22 cellular contexts compared by ENCODE assay signal in the genomic region with DNA sequence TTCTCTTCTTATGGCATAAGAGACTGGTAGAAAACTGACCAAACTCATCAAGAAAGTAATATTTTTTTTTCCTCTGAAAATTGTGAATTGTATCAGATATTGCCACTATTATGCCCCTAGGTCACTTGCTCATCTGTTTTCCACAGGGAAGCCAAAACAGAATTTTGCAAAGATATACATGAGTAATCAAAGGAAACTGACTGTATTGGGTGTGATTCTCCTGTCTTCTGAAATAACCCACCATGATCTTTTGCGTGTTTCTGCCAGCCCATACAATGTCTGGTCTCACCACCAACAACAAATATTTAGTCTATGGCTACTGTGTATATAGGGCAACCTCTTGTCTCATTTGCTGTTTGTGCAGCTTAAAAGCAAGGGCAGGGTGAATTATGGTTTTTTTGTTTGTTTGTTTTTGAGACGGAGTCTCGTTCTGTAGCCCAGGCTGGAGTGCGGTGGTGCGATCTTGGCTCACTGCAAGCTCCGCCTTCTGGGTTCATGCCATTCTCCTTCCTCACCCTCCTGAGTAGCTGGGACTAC.
"Had no signal": no experiment of that assay in that cellular context is flagged by ENCODE, and none has a peak within 500 bp of the region (broad histone marks: within the 10 kb centered on the region; RNA-seq: fewer than 3 reads in every experiment).

No MANE protein-coding gene starts in this region.

- H3K4me1 Mint-ChIP-seq: activated naive CD8-positive, alpha-beta T cell treated with anti-CD3 and anti-CD28 coated beads, Interleukin-2, amount 50 U/mL, for 24 hours; stimulated activated memory B cell treated with anti-CD40 and anti-IgM and Interleukin-4, amounts not matched to agents 10 μg/mL and 1 μg/mL and 100 μg/mL, for 72 hours had no signal

- H3K27me3 ChIP-seq: gastrocnemius medialis, heart left ventricle, pancreas, testis had no signal

- H3K9me3 Mint-ChIP-seq: activated CD4-positive, alpha-beta T cell treated with anti-CD3 and anti-CD28 coated beads, Interleukin-2, amount 10 ng/mL, durations not matched to agents 7 days and 5 days; activated naive CD4-positive, alpha-beta T cell treated with anti-CD3 and anti-CD28 coated beads, Interleukin-2, amount 10 ng/mL, durations not matched to agents 7 days and 5 days; activated naive CD8-positive, alpha-beta T cell treated with anti-CD3 and anti-CD28 coated beads, Interleukin-2, amount 50 U/mL, for 24 hours; brain; natural killer cell treated with Interleukin-12 subunit alpha and Interleukin-12 subunit beta and Interleukin-15 and Interleukin-18, amount 100 ng/mL, for 72 hours; stimulated activated memory B cell treated with anti-CD40 and anti-IgM and Interleukin-4, amounts not matched to agents 10 μg/mL and 1 μg/mL and 100 μg/mL, for 72 hours had no signal

- H3K27me3 Mint-ChIP-seq: activated naive CD8-positive, alpha-beta T cell treated with anti-CD3 and anti-CD28 coated beads, Interleukin-2, amount 50 U/mL, for 24 hours had no signal

- H3K27ac ChIP-seq: coronary artery, neutrophil, pancreas, testis had no signal

- ATAC-seq: activated naive CD8-positive, alpha-beta T cell treated with anti-CD3 and anti-CD28 coated beads, Interleukin-2, amount 50 U/mL, for 24 hours; esophagus mucosa; gastrocnemius medialis; heart left ventricle; natural killer cell treated with Interleukin-12 subunit alpha and Interleukin-12 subunit beta and Interleukin-15 and Interleukin-18, amount 100 ng/mL, for 72 hours; pancreas; sciatic nerve; stimulated activated memory B cell treated with anti-CD40 and anti-IgM and Interleukin-4, amounts not matched to agents 10 μg/mL and 1 μg/mL and 100 μg/mL, for 72 hours had no signal

- H3K27ac Mint-ChIP-seq: activated CD4-positive, alpha-beta T cell treated with anti-CD3 and anti-CD28 coated beads, Interleukin-2, amount 10 ng/mL, durations not matched to agents 7 days and 5 days; activated naive CD4-positive, alpha-beta T cell treated with anti-CD3 and anti-CD28 coated beads, Interleukin-2, amount 10 ng/mL, durations not matched to agents 7 days and 5 days; activated naive CD8-positive, alpha-beta T cell treated with anti-CD3 and anti-CD28 coated beads, Interleukin-2, amount 50 U/mL, for 24 hours; brain; natural killer cell treated with Interleukin-12 subunit alpha and Interleukin-12 subunit beta and Interleukin-15 and Interleukin-18, amount 100 ng/mL, for 72 hours; stimulated activated memory B cell treated with anti-CD40 and anti-IgM and Interleukin-4, amounts not matched to agents 10 μg/mL and 1 μg/mL and 100 μg/mL, for 72 hours had no signal

- H3K4me3 Mint-ChIP-seq: activated CD4-positive, alpha-beta T cell treated with anti-CD3 and anti-CD28 coated beads, Interleukin-2, amount 10 ng/mL, durations not matched to agents 7 days and 5 days; activated naive CD4-positive, alpha-beta T cell treated with anti-CD3 and anti-CD28 coated beads, Interleukin-2, amount 10 ng/mL, durations not matched to agents 7 days and 5 days; activated naive CD8-positive, alpha-beta T cell treated with anti-CD3 and anti-CD28 coated beads, Interleukin-2, amount 50 U/mL, for 24 hours; brain; natural killer cell treated with Interleukin-12 subunit alpha and Interleukin-12 subunit beta and Interleukin-15 and Interleukin-18, amount 100 ng/mL, for 72 hours; stimulated activated memory B cell treated with anti-CD40 and anti-IgM and Interleukin-4, amounts not matched to agents 10 μg/mL and 1 μg/mL and 100 μg/mL, for 72 hours had no signal

- H3K9me3 ChIP-seq: gastrocnemius medialis, heart left ventricle, neutrophil, pancreas, testis had no signal

- H3K36me3 Mint-ChIP-seq: activated naive CD4-positive, alpha-beta T cell treated with anti-CD3 and anti-CD28 coated beads, Interleukin-2, amount 10 ng/mL, durations not matched to agents 7 days and 5 days; brain; natural killer cell treated with Interleukin-12 subunit alpha and Interleukin-12 subunit beta and Interleukin-15 and Interleukin-18, amount 100 ng/mL, for 72 hours; stimulated activated memory B cell treated with anti-CD40 and anti-IgM and Interleukin-4, amounts not matched to agents 10 μg/mL and 1 μg/mL and 100 μg/mL, for 72 hours had no signal

- H3K4me3 ChIP-seq: coronary artery, gastrocnemius medialis, heart left ventricle, pancreas, testis had no signal

- H3K36me3 ChIP-seq: gastrocnemius medialis, neutrophil, pancreas had no signal

- DNase-seq: activated CD4-positive, alpha-beta T cell treated with anti-CD3 and anti-CD28 coated beads, Interleukin-2, amount 10 ng/mL, durations not matched to agents 7 days and 5 days; activated CD4-positive, CD25-positive, alpha-beta regulatory T cell; activated CD8-positive, alpha-beta memory T cell treated with anti-CD3 and anti-CD28 coated beads, Interleukin-2, amount 50 U/mL, for 4 hours; activated effector memory CD4-positive, alpha-beta T cell treated with Interleukin-2 at 50 U/mL for 16 hours; activated naive CD4-positive, alpha-beta T cell treated with anti-CD3 and anti-CD28 coated beads, Interleukin-2, amount 10 ng/mL, durations not matched to agents 7 days and 5 days; activated naive CD8-positive, alpha-beta T cell treated with anti-CD3 and anti-CD28 coated beads, Interleukin-2, amount 50 U/mL, for 24 hours; activated T-cell treated with anti-CD3 and anti-CD28 coated beads, Interleukin-2, amount 50 U/mL, for 48 hours; anterior cingulate cortex; gastrocnemius medialis; heart left ventricle; kidney glomerular epithelial cell; pancreas; stimulated activated CD4-positive, alpha-beta T cell treated with anti-CD3 and anti-CD28 coated beads, Interleukin-4, amount 100 ng/mL, for 4 hours; T1000; testis had no signal
